Comparison of ENCODE assay signal across 37 cellular contexts in genomic region chr9:95135756-95136155, GRCh38.
DNase-seq lines count a peak whose midpoint lies in the region; ATAC-seq, FAIRE-seq and TF ChIP-seq lines count a peak whose summit lies in the region.
"Had no signal": no experiment of that assay in that cellular context is flagged by ENCODE, and none has a peak within 500 bp of the region (broad histone marks: within the 10 kb centered on the region; RNA-seq: fewer than 3 reads in every experiment).

No MANE protein-coding gene starts in this region.

- CTCF ChIA-PET in HepG2 (lab: Yijun Ruan, JAX; ENCODE audit: low intra/inter-chr PET ratio, low total read pairs): no interaction called here
- CTCF ChIA-PET in K562 (lab: Yijun Ruan, JAX; ENCODE audit: low intra/inter-chr PET ratio): no interaction called here
- CTCF ChIA-PET in H1 (lab: Charles Lee; ENCODE audit: partially characterized antibody): interaction anchor here (1.0 to 1.9 kb wide), 2 partner anchors 32 to 45 kb away, joined by 4 to 9 read pairs; no protein-coding TSS in a partner anchor

- no peaks in the 10 kb centered on the region for H3K79me2 ChIP-seq in HepG2 (ENCODE audit: insufficient read depth, low read length)
- H3K79me2 ChIP-seq in K562 (ENCODE audit: control insufficient read depth, insufficient read depth, low read length): no peaks in the 10 kb centered on the region
- no peaks in the 10 kb centered on the region for H3K79me2 ChIP-seq in H1 (ENCODE audit: control insufficient read depth in 1 of 2, insufficient read depth in 2 of 2, low read length in 2 of 2)
- no peaks in the 10 kb centered on the region for H3K79me2 ChIP-seq in mesendoderm (ENCODE audit: control insufficient read depth, insufficient read depth, low read length)

- peaks cover 6% of the 10 kb centered on the region for H3K36me3 Mint-ChIP-seq in nephron (ENCODE audit: low read depth)

- peaks cover 4% of the 10 kb centered on the region for H3K27me3 Mint-ChIP-seq in nephron (ENCODE audit: low read depth)
- H3K27me3 Mint-ChIP-seq: B cell; CD4-positive, alpha-beta memory T cell; CD4-positive, alpha-beta T cell; CD4-positive, CD25-positive, alpha-beta regulatory T cell; CD8-positive, alpha-beta memory T cell had no signal

- TF ChIP-seq CTCF in HepG2 (CRISPR knock-in tag; IDR thresholded peaks at IDR 0.05): no peak
- TF ChIP-seq CTCF in right lobe of liver (IDR thresholded peaks at IDR 0.05): no peak
- TF ChIP-seq CTCF in K562 (IDR thresholded peaks at IDR 0.05 in 2 of 3, conservative IDR thresholded peaks at IDR 0.05 in 1 of 3; ENCODE audit: insufficient read depth in 2 of 3, low read depth in 1 of 3, low read length in 3 of 3): no peak
- TF ChIP-seq CTCF in H1 (IDR thresholded peaks at IDR 0.05; ENCODE audit: control extremely low read depth in 1 of 3, insufficient read depth in 1 of 3, low read depth in 1 of 3, low read length in 3 of 3): no peak
- TF ChIP-seq CTCF in nephron (IDR thresholded peaks at IDR 0.05; ENCODE audit: unreplicated experiment in 3 of 3): no peak

- H3K23me2 ChIP-seq in H1 (ENCODE audit: low read depth, low read length): no peaks in the 10 kb centered on the region

- 98% methylated on average over 10 of the region's 10 CpGs for WGBS in HepG2 (ENCODE audit: low lambda C conversion rate)
- WGBS in right lobe of liver (ENCODE audit: insufficient coverage, low coverage, low lambda C conversion rate, missing lambda C conversion rate): 94% methylated on average over 9 of the region's 10 CpGs
- WGBS in K562 (ENCODE audit: insufficient coverage, low coverage, missing lambda C conversion rate): 86% methylated on average over 10 of the region's 10 CpGs
- 93% methylated on average over 10 of the region's 10 CpGs; no CpG with 5 or more reads in 1 of the 2 experiments for WGBS in H1 (ENCODE audit: extremely low coverage in 1 of 2, insufficient coverage in 1 of 2, insufficient read length in 1 of 2, insufficient replicate concordance in 2 of 2, low coverage in 1 of 2, low lambda C conversion rate in 2 of 2, missing lambda C conversion rate in 1 of 2), 2 experiments
- no CpG with 5 or more reads among the region's 10 CpGs for WGBS in mesendoderm (ENCODE audit: extremely low coverage, insufficient coverage, low lambda C conversion rate)

- FAIRE-seq in HepG2 (lab: Jason Lieb, UNC) (no peak), K562 (lab: Jason Lieb, UNC) (no peak), H1 (lab: Jason Lieb, UNC) (no peak)
- FAIRE-seq: A204.1, A549, D721Med had no signal

- no TSS peak for BruUV-seq in HepG2 (replicated peaks; lab: Mats Ljungman, UMichigan)
- BruUV-seq in K562 (replicated peaks; lab: Mats Ljungman, UMichigan): no TSS peak

- no peak overlapping the region for H3K18ac ChIP-seq in H1 (ENCODE audit: extremely low read depth, low read length)
- no peak overlapping the region for H3K18ac ChIP-seq in mesendoderm (ENCODE audit: low read length)

- H3K27ac Mint-ChIP-seq in nephron: peak overlapping the region; percentile 35 to 56 (median 37)
- H3K27ac Mint-ChIP-seq: B cell; CD4-positive, alpha-beta memory T cell; CD4-positive, alpha-beta T cell; CD4-positive, CD25-positive, alpha-beta regulatory T cell; CD8-positive, alpha-beta memory T cell; CD8-positive, alpha-beta T cell had no signal

- in situ Hi-C loops in HepG2 (cut with HindIII; ENCODE audit: extremely low pct_ligation_motif_present, low pct_unique_long_range_greater_than_20kb): no loop called here
- in situ Hi-C loops in K562 (cut with MboI): no loop called here

- H3K79me1 ChIP-seq in H1 (ENCODE audit: low read depth, low read length) (no peaks in the 10 kb centered on the region), mesendoderm (ENCODE audit: low read length) (no peaks in the 10 kb centered on the region)

- no peak overlapping the region for H4K5ac ChIP-seq in H1 (ENCODE audit: insufficient read length, low read depth, low read length)
- no peak overlapping the region for H4K5ac ChIP-seq in mesendoderm (ENCODE audit: low read length)

- H2BK12ac ChIP-seq in H1 (ENCODE audit: low read depth, low read length): no peak overlapping the region

- H2BK15ac ChIP-seq in H1 (ENCODE audit: low read length) (no peak overlapping the region), mesendoderm (replicated peaks; ENCODE audit: low read depth) (no peak overlapping the region)

- no peak overlapping the region for H3K4ac ChIP-seq in H1 (replicated peaks; ENCODE audit: insufficient read length, low read depth, low read length)
- H3K4ac ChIP-seq in mesendoderm (ENCODE audit: low read depth, low read length): no peak overlapping the region

- H3K36me3 ChIP-seq in HepG2 (replicated peaks in 1 of 2; ENCODE audit: control insufficient read depth in 1 of 2, insufficient read depth in 2 of 2, low read length in 2 of 2): peaks cover 0 to 1% of the 10 kb centered on the region in 2 experiments; a peak in 2 of 5 replicates
- no peaks in the 10 kb centered on the region for H3K36me3 ChIP-seq in right lobe of liver
- no peaks in the 10 kb centered on the region for H3K36me3 ChIP-seq in K562 (ENCODE audit: control insufficient read depth, insufficient read depth, low read length)
- H3K36me3 ChIP-seq in H1 (ENCODE audit: control insufficient read depth in 2 of 4, insufficient read depth in 4 of 4, low read length in 3 of 4): no peaks in the 10 kb centered on the region
- H3K36me3 ChIP-seq in mesendoderm (ENCODE audit: control insufficient read depth, insufficient read depth, low read length): no peaks in the 10 kb centered on the region
- H3K36me3 ChIP-seq: BE2C had no signal

- no peak overlapping the region for H3K4me3 Mint-ChIP-seq in nephron
- H3K4me3 Mint-ChIP-seq: B cell; CD14-positive monocyte; CD4-positive, alpha-beta memory T cell; CD4-positive, alpha-beta T cell; CD4-positive, CD25-positive, alpha-beta regulatory T cell; CD8-positive, alpha-beta memory T cell; CD8-positive, alpha-beta T cell had no signal

- no peak for DNase-seq in HepG2 (ENCODE audit: low spot score)
- no peak for DNase-seq in right lobe of liver
- no peak for DNase-seq in K562 (ENCODE audit: extremely low read depth in 1 of 4, low spot score in 3 of 4)
- DNase-seq in H1 (ENCODE audit: low read depth in 1 of 2, low spot score in 2 of 2): no peak
- no peak for DNase-seq in Right ventricle myocardium superior
- no peak for DNase-seq in mesendoderm
- no peak for DNase-seq in midbrain (lab: John Stamatoyannopoulos, UW)
- DNase-seq: 8988T; ACHN; AML-193; BE2C; C1 segment of cervical spinal cord; Caco-2; Calu3; CD4-positive, alpha-beta memory T cell; CD4-positive, alpha-beta T cell; CD4-positive, CD25-positive, alpha-beta regulatory T cell; CD8-positive, alpha-beta memory T cell; CD8-positive, alpha-beta T cell; COR-L47; DMS 273 treated with DMSO at 0.1 percent for 48 hours; DMS153; DMS53; DMS79; DMS79 treated with DMSO at 0.1 percent for 48 hours; DND-41; EL had no signal

- no peaks in the 10 kb centered on the region for H3K9me1 ChIP-seq in K562 (ENCODE audit: control insufficient read depth, insufficient read depth, low read length)

- H3K9ac ChIP-seq in HepG2 (ENCODE audit: insufficient read depth, low read depth, low read length) (no peak overlapping the region), K562 (ENCODE audit: insufficient read depth in 1 of 2, low read depth in 2 of 2, low read length in 2 of 2) (no peak overlapping the region), H1 (replicated peaks in 1 of 4; ENCODE audit: extremely low read depth in 1 of 4, low read depth in 3 of 4, low read length in 3 of 4) (no peak overlapping the region), mesendoderm (ENCODE audit: low read length) (no peak overlapping the region)
- H3K9ac ChIP-seq: BLaER1; BLaER1 treated with 17β-estradiol and CSF1 and Interleukin-3, amounts not matched to agents 10 nM and 100 nM had no signal

- no peak overlapping the region for H2BK20ac ChIP-seq in H1 (ENCODE audit: low read length)

- TF ChIP-seq POLR2A in HepG2 (IDR thresholded peaks at IDR 0.05; ENCODE audit: insufficient read depth in 1 of 2, low read depth in 2 of 2, low read length in 2 of 2) (no peak), right lobe of liver (IDR thresholded peaks at IDR 0.05) (no peak), K562 (conservative IDR thresholded peaks at IDR 0.05) (no peak), H1 (IDR thresholded peaks at IDR 0.05; ENCODE audit: control extremely low read depth in 1 of 2, low read depth in 2 of 2, low read length in 2 of 2) (no peak)

- intact Hi-C loops in HepG2 (cut with micrococcal nuclease; ENCODE audit: unreplicated experiment) (no loop called here), right lobe of liver (cut with DNase I) (no loop called here), K562 (cut with micrococcal nuclease) (no loop called here), Right ventricle myocardium superior (cut with DNase I) (no loop called here)

- peaks cover 33% of the 10 kb centered on the region for H3K4me1 Mint-ChIP-seq in nephron
- H3K4me1 Mint-ChIP-seq: B cell, CD14-positive monocyte had no signal

- H2BK5ac ChIP-seq in H1 (ENCODE audit: low read depth, low read length): no peak overlapping the region
- H2BK5ac ChIP-seq in mesendoderm (ENCODE audit: low read length): no peak overlapping the region

- H4K91ac ChIP-seq in H1 (replicated peaks; ENCODE audit: insufficient read length, low read length): no peak overlapping the region

- H3K56ac ChIP-seq in H1 (replicated peaks; ENCODE audit: insufficient read length, low read depth, low read length): no peak overlapping the region
- no peak overlapping the region for H3K56ac ChIP-seq in mesendoderm (ENCODE audit: low read length)

- TF ChIP-seq EP300 in HepG2 (IDR thresholded peaks at IDR 0.05; ENCODE audit: low read depth in 2 of 2, low read length in 2 of 2) (no peak), HepG2 (CRISPR knock-in tag; IDR thresholded peaks at IDR 0.05; ENCODE audit: borderline replicate concordance) (no peak), K562 (IDR thresholded peaks at IDR 0.05; ENCODE audit: low read length) (no peak), H1 (IDR thresholded peaks at IDR 0.05; ENCODE audit: borderline replicate concordance in 1 of 2, low read depth in 2 of 2, low read length in 2 of 2) (no peak)

- H2AFZ ChIP-seq in HepG2 (ENCODE audit: low read length): no peak overlapping the region
- H2AFZ ChIP-seq in K562 (ENCODE audit: low read depth, low read length): no peak overlapping the region
- H2AFZ ChIP-seq in H1 (ENCODE audit: low read length): no peak overlapping the region

- H2AK5ac ChIP-seq in H1 (ENCODE audit: low read depth, low read length) (no peak overlapping the region), mesendoderm (ENCODE audit: low read length) (no peak overlapping the region)

- H4K8ac ChIP-seq in H1 (ENCODE audit: extremely low read depth, insufficient read depth, low read length) (no peak overlapping the region), mesendoderm (ENCODE audit: low read depth, low read length) (no peak overlapping the region)

- H3K27me3 ChIP-seq in HepG2 (ENCODE audit: control insufficient read depth in 1 of 2, insufficient read depth in 2 of 2, low read length in 2 of 2) (no peaks in the 10 kb centered on the region), right lobe of liver (no peaks in the 10 kb centered on the region), K562 (ENCODE audit: control insufficient read depth in 2 of 2, insufficient read depth in 2 of 2, low read length in 2 of 2) (no peaks in the 10 kb centered on the region), H1 (replicated peaks in 1 of 4; ENCODE audit: control insufficient read depth in 3 of 4, extremely low read depth in 1 of 4, insufficient read depth in 3 of 4, low read length in 3 of 4) (no peaks in the 10 kb centered on the region), mesendoderm (ENCODE audit: insufficient read depth, low read length, poor library complexity) (no peaks in the 10 kb centered on the region)
- H3K27me3 ChIP-seq: BE2C; BLaER1; BLaER1 treated with 17β-estradiol and CSF1 and Interleukin-3, amounts not matched to agents 10 nM and 100 nM had no signal

- H3K14ac ChIP-seq in H1 (ENCODE audit: insufficient read length): no peak overlapping the region

- H3K27ac ChIP-seq in HepG2 (ENCODE audit: extremely low read length, insufficient read depth, low read length): no peak overlapping the region
- no peak overlapping the region for H3K27ac ChIP-seq in right lobe of liver
- no peak overlapping the region for H3K27ac ChIP-seq in K562 (ENCODE audit: extremely low read depth, low read depth, low read length)
- no peak overlapping the region for H3K27ac ChIP-seq in H1 (ENCODE audit: low read depth, low read length)
- no peak overlapping the region for H3K27ac ChIP-seq in mesendoderm (ENCODE audit: low read depth, low read length)
- H3K27ac ChIP-seq: 22Rv1; A549; BLaER1; BLaER1 treated with 17β-estradiol and CSF1 and Interleukin-3, amounts not matched to agents 10 nM and 100 nM; C4-2B had no signal

- ATAC-seq in HepG2 (no peak), right lobe of liver (no peak), K562 (no peak), Right ventricle myocardium superior (ENCODE audit: poor library complexity) (no peak)
- ATAC-seq: A549; CD8-positive, alpha-beta T cell had no signal

- H3K23ac ChIP-seq in H1 (ENCODE audit: insufficient read length) (no peak overlapping the region), mesendoderm (ENCODE audit: low read length) (no peak overlapping the region)

- H3K4me2 ChIP-seq in HepG2 (ENCODE audit: low read depth, low read length) (no peak overlapping the region), K562 (ENCODE audit: insufficient read depth, low read length) (no peak overlapping the region), H1 (ENCODE audit: insufficient read depth in 1 of 2, low read depth in 2 of 2, low read length in 2 of 2) (no peak overlapping the region), mesendoderm (ENCODE audit: low read length) (no peak overlapping the region)
- H3K4me2 ChIP-seq: A549; BLaER1; BLaER1 treated with 17β-estradiol and CSF1 and Interleukin-3, amounts not matched to agents 10 nM and 100 nM had no signal

- H4K20me1 ChIP-seq in HepG2 (ENCODE audit: insufficient read depth, low read length) (no peaks in the 10 kb centered on the region), K562 (replicated peaks; ENCODE audit: control insufficient read depth, insufficient read depth, low read length) (no peaks in the 10 kb centered on the region), H1 (replicated peaks in 1 of 2; ENCODE audit: control insufficient read depth in 1 of 2, insufficient read depth in 2 of 2, low read length in 2 of 2) (no peaks in the 10 kb centered on the region)
- H4K20me1 ChIP-seq: BLaER1; BLaER1 treated with 17β-estradiol and CSF1 and Interleukin-3, amounts not matched to agents 10 nM and 100 nM had no signal

- TF ChIP-seq RAD21 in HepG2 (CRISPR knock-in tag; IDR thresholded peaks at IDR 0.05) (no peak), K562 (CRISPR knock-in tag; conservative IDR thresholded peaks at IDR 0.05 in 1 of 2, IDR thresholded peaks at IDR 0.05 in 1 of 2) (no peak), H1 (IDR thresholded peaks at IDR 0.05 in 1 of 2, conservative IDR thresholded peaks at IDR 0.05 in 1 of 2; ENCODE audit: low read depth in 2 of 2, low read length in 2 of 2) (no peak)

- H3K4me3 ChIP-seq in HepG2 (replicated peaks in 1 of 3; ENCODE audit: insufficient read depth in 1 of 3, low read depth in 2 of 3, low read length in 3 of 3) (no peak overlapping the region), right lobe of liver (no peak overlapping the region), K562 (no peak overlapping the region), H1 (ENCODE audit: extremely low read depth in 1 of 4, insufficient read depth in 2 of 4, low read depth in 3 of 4, low read length in 4 of 4) (no peak overlapping the region), mesendoderm (ENCODE audit: low read length) (no peak overlapping the region)
- H3K4me3 ChIP-seq: A549; BLaER1; BLaER1 treated with 17β-estradiol and CSF1 and Interleukin-3, amounts not matched to agents 10 nM and 100 nM had no signal

- H2BK120ac ChIP-seq in H1 (replicated peaks; ENCODE audit: low read depth, low read length): no peak overlapping the region
- no peak overlapping the region for H2BK120ac ChIP-seq in mesendoderm (ENCODE audit: low read depth, low read length)

- POLR2A ChIA-PET in HepG2 (lab: Yijun Ruan, JAX) (no interaction called here), K562 (lab: Yijun Ruan, JAX) (no interaction called here), H1 (lab: Charles Lee; ENCODE audit: partially characterized antibody) (no interaction called here)

- H3K9me3 Mint-ChIP-seq in nephron: no peaks in the 10 kb centered on the region
- H3K9me3 Mint-ChIP-seq: CD14-positive monocyte; CD4-positive, alpha-beta memory T cell; CD4-positive, alpha-beta T cell; CD4-positive, CD25-positive, alpha-beta regulatory T cell; CD8-positive, alpha-beta memory T cell; CD8-positive, alpha-beta T cell had no signal

- no peaks in the 10 kb centered on the region for H3K9me3 ChIP-seq in HepG2 (ENCODE audit: low read length)
- no peaks in the 10 kb centered on the region for H3K9me3 ChIP-seq in right lobe of liver
- H3K9me3 ChIP-seq in K562 (replicated peaks; ENCODE audit: control insufficient read depth, insufficient read depth, low read depth, low read length): no peaks in the 10 kb centered on the region
- H3K9me3 ChIP-seq in H1 (ENCODE audit: insufficient read depth in 2 of 2, low read depth in 1 of 2, low read length in 1 of 2): no peaks in the 10 kb centered on the region
- H3K9me3 ChIP-seq: A549; BE2C; BLaER1; BLaER1 treated with 17β-estradiol and CSF1 and Interleukin-3, amounts not matched to agents 10 nM and 100 nM; Caco-2 had no signal

- peaks cover 17% of the 10 kb centered on the region for H3K4me1 ChIP-seq in HepG2 (ENCODE audit: insufficient read depth, low read length)
- peaks cover 0 to 53% (median 23%) of the 10 kb centered on the region in 4 donors for H3K4me1 ChIP-seq in right lobe of liver
- no peaks in the 10 kb centered on the region for H3K4me1 ChIP-seq in K562 (replicated peaks in 1 of 2; ENCODE audit: control insufficient read depth in 2 of 2, insufficient read depth in 2 of 2, low read length in 2 of 2)
- peaks cover 0 to 12% (median 5%) of the 10 kb centered on the region in 4 experiments; a peak in 6 of 7 replicates for H3K4me1 ChIP-seq in H1 (replicated peaks in 1 of 4; ENCODE audit: control insufficient read depth in 3 of 4, insufficient read depth in 4 of 4, low read length in 3 of 4)
- H3K4me1 ChIP-seq in mesendoderm (ENCODE audit: control insufficient read depth, low read depth, low read length): no peaks in the 10 kb centered on the region
- H3K4me1 ChIP-seq: Caco-2 had no signal

Comparison
In these comparisons a context has a peak if more than half of its experiments do, and no peak if none do; other contexts are left out.
1. Of the 241 proteins assayed by ChIP-seq in both HepG2 and K562: peak only in HepG2: none; only in K562: ADNP and CHD4; in both: none; in neither: 238; mixed calls (peak in some experiments, not most) for 1.